In the genomic region with DNA sequence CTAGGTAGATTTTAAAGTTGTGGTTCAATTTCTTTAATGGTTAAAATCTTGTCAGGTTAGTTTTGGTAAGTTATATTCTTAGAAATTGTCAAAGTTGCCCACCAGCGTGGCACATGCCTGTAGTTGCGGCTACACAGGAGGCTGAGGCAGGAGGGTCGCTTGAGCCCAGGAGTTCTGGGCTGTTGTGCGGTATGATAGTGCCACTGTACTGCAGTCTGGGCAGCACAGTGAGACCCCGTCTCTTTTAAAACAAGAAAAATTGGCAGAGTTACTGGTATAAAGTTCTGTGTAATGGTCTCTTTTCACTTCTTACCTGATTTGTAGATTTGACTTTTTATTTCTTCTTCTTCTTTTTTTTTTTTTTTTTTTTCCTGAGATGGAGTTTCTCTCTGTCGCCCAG, we compare ENCODE assay signal across 23 cellular contexts.
DNase-seq lines count a peak whose midpoint lies in the region; ATAC-seq and TF ChIP-seq lines count a peak whose summit lies in the region.
"Had no signal": no experiment of that assay in that cellular context is flagged by ENCODE, and none has a peak within 500 bp of the region (broad histone marks: within the 10 kb centered on the region; RNA-seq: fewer than 3 reads in every experiment).

No MANE protein-coding gene starts in this region.

- H3K36me3 Mint-ChIP-seq in activated T-cell treated with anti-CD3 and anti-CD28 coated beads, Interleukin-2, amount 50 U/mL, for 24 hours (ENCODE audit: low read depth), result peaks cover 71% of the 10 kb centered on the region
- H3K36me3 Mint-ChIP-seq in WTC11 (peaks cover 5% of the 10 kb centered on the region; the same call in 1 of the 2 replicates), memory B cell (peaks cover 15% of the 10 kb centered on the region)
- peaks cover 33 to 41% of the 10 kb centered on the region in 2 donors for H3K36me3 Mint-ChIP-seq in stimulated activated naive B cell treated with anti-CD40 and anti-IgM and Interleukin-4, amounts not matched to agents 10 μg/mL and 1 μg/mL and 100 μg/mL, for 72 hours
- H3K36me3 Mint-ChIP-seq in activated CD4-positive, alpha-beta T cell treated with anti-CD3 and anti-CD28 coated beads, Interleukin-2, amount 10 ng/mL, durations not matched to agents 7 days and 5 days (ENCODE audit: low read depth), result peaks cover 12% of the 10 kb centered on the region

- peak overlapping the region; percentile 27 for H3K27ac Mint-ChIP-seq in activated T-cell treated with anti-CD3 and anti-CD28 coated beads, Interleukin-2, amount 50 U/mL, for 24 hours
- H3K27ac Mint-ChIP-seq in WTC11, result peak overlapping the region; percentile 90
- peak overlapping the region; percentile 49 for H3K27ac Mint-ChIP-seq in memory B cell
- H3K27ac Mint-ChIP-seq in stimulated activated naive B cell treated with anti-CD40 and anti-IgM and Interleukin-4, amounts not matched to agents 10 μg/mL and 1 μg/mL and 100 μg/mL, for 72 hours, result peak overlapping the region; percentile 68
- no peak overlapping the region for H3K27ac Mint-ChIP-seq in activated CD4-positive, alpha-beta T cell treated with anti-CD3 and anti-CD28 coated beads, Interleukin-2, amount 10 ng/mL, durations not matched to agents 7 days and 5 days

- POLR2A ChIA-PET in WTC11 (lab: Charles Lee), result interaction anchor here (0.7 kb wide), 1 partner anchor 65 kb away, joined by 7 read pairs; a partner anchor contains a TSS
- POLR2A ChIA-PET in activated CD4-positive, alpha-beta T cell treated with anti-CD3 and anti-CD28 coated beads, Interleukin-2, amount 10 ng/mL, durations not matched to agents 7 days and 5 days (lab: Charles Lee), result no interaction called here

- no peak for TF ChIP-seq CTCF in WTC11 (IDR thresholded peaks at IDR 0.05)

- CTCF ChIA-PET in WTC11 (lab: Charles Lee), result interaction anchor here (0.7 kb wide), 1 partner anchor 53 kb away, joined by 6 read pairs; no protein-coding TSS in a partner anchor
- CTCF ChIA-PET in activated CD4-positive, alpha-beta T cell treated with anti-CD3 and anti-CD28 coated beads, Interleukin-2, amount 10 ng/mL, durations not matched to agents 7 days and 5 days (lab: Charles Lee), result interaction anchor here (0.7 kb wide), 1 partner anchor 42 kb away, joined by 3 read pairs; no protein-coding TSS in a partner anchor

- no peak overlapping the region for H3K4me3 Mint-ChIP-seq in activated T-cell treated with anti-CD3 and anti-CD28 coated beads, Interleukin-2, amount 50 U/mL, for 24 hours
- no peak overlapping the region for H3K4me3 Mint-ChIP-seq in WTC11
- peak overlapping the region; percentile 28 for H3K4me3 Mint-ChIP-seq in memory B cell
- H3K4me3 Mint-ChIP-seq in stimulated activated naive B cell treated with anti-CD40 and anti-IgM and Interleukin-4, amounts not matched to agents 10 μg/mL and 1 μg/mL and 100 μg/mL, for 72 hours, result peak overlapping the region in 1 of 2 donors; percentile 71
- no peak overlapping the region for H3K4me3 Mint-ChIP-seq in activated CD4-positive, alpha-beta T cell treated with anti-CD3 and anti-CD28 coated beads, Interleukin-2, amount 10 ng/mL, durations not matched to agents 7 days and 5 days
- H3K4me3 Mint-ChIP-seq: central memory CD8-positive, alpha-beta T cell had no signal

- no peaks in the 10 kb centered on the region for H3K27me3 Mint-ChIP-seq in activated T-cell treated with anti-CD3 and anti-CD28 coated beads, Interleukin-2, amount 50 U/mL, for 24 hours
- H3K27me3 Mint-ChIP-seq in WTC11 (ENCODE audit: low read depth), result no peaks in the 10 kb centered on the region
- H3K27me3 Mint-ChIP-seq in memory B cell, result no peaks in the 10 kb centered on the region
- no peaks in the 10 kb centered on the region for H3K27me3 Mint-ChIP-seq in stimulated activated naive B cell treated with anti-CD40 and anti-IgM and Interleukin-4, amounts not matched to agents 10 μg/mL and 1 μg/mL and 100 μg/mL, for 72 hours
- H3K27me3 Mint-ChIP-seq in activated CD4-positive, alpha-beta T cell treated with anti-CD3 and anti-CD28 coated beads, Interleukin-2, amount 10 ng/mL, durations not matched to agents 7 days and 5 days, result no peaks in the 10 kb centered on the region
- H3K27me3 Mint-ChIP-seq: central memory CD8-positive, alpha-beta T cell had no signal

- H3K9me3 Mint-ChIP-seq in activated T-cell treated with anti-CD3 and anti-CD28 coated beads, Interleukin-2, amount 50 U/mL, for 24 hours, result no peaks in the 10 kb centered on the region
- no peaks in the 10 kb centered on the region for H3K9me3 Mint-ChIP-seq in WTC11
- no peaks in the 10 kb centered on the region for H3K9me3 Mint-ChIP-seq in memory B cell
- H3K9me3 Mint-ChIP-seq in stimulated activated naive B cell treated with anti-CD40 and anti-IgM and Interleukin-4, amounts not matched to agents 10 μg/mL and 1 μg/mL and 100 μg/mL, for 72 hours, result no peaks in the 10 kb centered on the region
- H3K9me3 Mint-ChIP-seq in activated CD4-positive, alpha-beta T cell treated with anti-CD3 and anti-CD28 coated beads, Interleukin-2, amount 10 ng/mL, durations not matched to agents 7 days and 5 days, result no peaks in the 10 kb centered on the region
- H3K9me3 Mint-ChIP-seq: central memory CD8-positive, alpha-beta T cell had no signal

- ATAC-seq in WTC11, result no peak
- ATAC-seq in memory B cell (ENCODE audit: low read depth), result no peak
- ATAC-seq in stimulated activated naive B cell treated with anti-CD40 and anti-IgM and Interleukin-4, amounts not matched to agents 10 μg/mL and 1 μg/mL and 100 μg/mL, for 72 hours (replicated peaks), result no peak
- ATAC-seq in left lobe of liver, result no peak
- ATAC-seq: Panc1, sciatic nerve had no signal

- H3K4me1 Mint-ChIP-seq in activated T-cell treated with anti-CD3 and anti-CD28 coated beads, Interleukin-2, amount 50 U/mL, for 24 hours (ENCODE audit: low read depth), result peaks cover 58% of the 10 kb centered on the region
- H3K4me1 Mint-ChIP-seq in WTC11 (peaks cover 58% of the 10 kb centered on the region), memory B cell (peaks cover 45% of the 10 kb centered on the region)
- H3K4me1 Mint-ChIP-seq in stimulated activated naive B cell treated with anti-CD40 and anti-IgM and Interleukin-4, amounts not matched to agents 10 μg/mL and 1 μg/mL and 100 μg/mL, for 72 hours, result peaks cover 46 to 70% of the 10 kb centered on the region in 2 donors
- peaks cover 38% of the 10 kb centered on the region for H3K4me1 Mint-ChIP-seq in activated CD4-positive, alpha-beta T cell treated with anti-CD3 and anti-CD28 coated beads, Interleukin-2, amount 10 ng/mL, durations not matched to agents 7 days and 5 days

- DNase-seq in activated T-cell treated with anti-CD3 and anti-CD28 coated beads, Interleukin-2, amount 50 U/mL, for 24 hours, result no peak
- no peak for DNase-seq in activated T-cell treated with anti-CD3 and anti-CD28 coated beads, Interleukin-2, amount 50 U/mL, for 1 hour
- DNase-seq in WTC11 (ENCODE audit: low spot score), result no peak
- no peak for DNase-seq in memory B cell (ENCODE audit: low spot score in 2 of 2)
- no peak for DNase-seq in stimulated activated naive B cell treated with anti-CD40 and anti-IgM and Interleukin-4, amounts not matched to agents 10 μg/mL and 1 μg/mL and 100 μg/mL, for 72 hours
- DNase-seq in left lobe of liver (ENCODE audit: low spot score), result no peak
- DNase-seq in activated CD4-positive, alpha-beta T cell treated with anti-CD3 and anti-CD28 coated beads, Interleukin-2, amount 10 ng/mL, durations not matched to agents 7 days and 5 days, result no peak
- DNase-seq in NCI-H128 (lab: John Stamatoyannopoulos, UW; ENCODE audit: unreplicated experiment), result no peak
- DNase-seq: 8988T; activated CD4-positive, alpha-beta T cell treated with anti-CD3 and anti-CD28 coated beads, Interleukin-2, amount 50 U/mL, for 4 hours; activated CD8-positive, alpha-beta memory T cell treated with anti-CD3 and anti-CD28 coated beads, Interleukin-2, amount 50 U/mL, for 48 hours; dermis blood vessel endothelial cell; left ventricle myocardium inferior; NCI-H1105 treated with DMSO at 0.1 percent for 48 hours; NCI-H2029; NCI-H526; stimulated activated CD4-positive, alpha-beta T cell treated with anti-CD3 and anti-CD28 coated beads, Interleukin-4, amount 100 ng/mL, for 24 hours; stimulated activated naive CD4-positive, alpha-beta T cell; SW 1271; T1000 had no signal

TF ChIP-seq in WTC11, 78 proteins besides CTCF, POLR2A, EP300 and RAD21:
- no peak for TF ChIP-seq MYBL2 (CRISPR knock-in tag; IDR thresholded peaks at IDR 0.05)
- TF ChIP-seq JUN (CRISPR knock-in tag; IDR thresholded peaks at IDR 0.05), result no peak
- peak; percentile 95 for TF ChIP-seq ZNF121 (CRISPR knock-in tag; IDR thresholded peaks at IDR 0.05)
- no peak for TF ChIP-seq NR3C1 (CRISPR knock-in tag; conservative IDR thresholded peaks at IDR 0.05; ENCODE audit: low read depth)
